24 cellular contexts compared by ENCODE assay signal in genomic region chr2:29112379-29112778, GRCh38. TPM values are rescaled to one million over a fixed set of nuclear protein-coding genes. Genes with fewer than 3 reads are reported as not detected.
DNase-seq lines count a peak whose midpoint lies in the region; ATAC-seq and TF ChIP-seq lines count a peak whose summit lies in the region.
"Had no signal": no experiment of that assay in that cellular context is flagged by ENCODE, and none has a peak within 500 bp of the region (broad histone marks: within the 10 kb centered on the region; RNA-seq: fewer than 3 reads in every experiment).

No MANE protein-coding gene starts in this region.

- CTCF ChIA-PET in Calu3 (lab: Charles Lee): no interaction called here
- CTCF ChIA-PET in PC-9 (lab: Charles Lee): interaction anchor here (0.6 kb wide), 1 partner anchor 51 kb away, joined by 3 read pairs; no protein-coding TSS in a partner anchor
- CTCF ChIA-PET in GM10248 (lab: Yijun Ruan, JAX): no interaction called here

- H3K9me3 Mint-ChIP-seq in Calu3 (ENCODE audit: low read depth, unreplicated experiment): no peaks in the 10 kb centered on the region
- H3K9me3 Mint-ChIP-seq in dendritic cell treated with granulocyte-macrophage colony-stimulating factor and Interleukin-4, amounts not matched to agents 40 ng/mL and 50 ng/mL, for 4 days: no peaks in the 10 kb centered on the region
- H3K9me3 Mint-ChIP-seq: CD4-positive, alpha-beta memory T cell had no signal

- H3K27ac Mint-ChIP-seq in Calu3 (ENCODE audit: unreplicated experiment): peak overlapping the region; percentile 100
- peak overlapping the region; percentile 93 for H3K27ac Mint-ChIP-seq in dendritic cell treated with granulocyte-macrophage colony-stimulating factor and Interleukin-4, amounts not matched to agents 40 ng/mL and 50 ng/mL, for 4 days

- no peaks in the 10 kb centered on the region for H3K27me3 ChIP-seq in PC-9 (ENCODE audit: insufficient read depth, low read depth)
- no peaks in the 10 kb centered on the region for H3K27me3 ChIP-seq in psoas muscle (ENCODE audit: insufficient read depth in 3 of 3, low read length in 2 of 3)
- H3K27me3 ChIP-seq in ascending aorta: no peaks in the 10 kb centered on the region
- H3K27me3 ChIP-seq: Peyer's patch had no signal

- H2AFZ ChIP-seq in PC-9: no peak overlapping the region

- no peaks in the 10 kb centered on the region for H3K9me2 ChIP-seq in PC-9 (ENCODE audit: insufficient read depth)

- H3K4me3 ChIP-seq in PC-9: no peak overlapping the region
- H3K4me3 ChIP-seq in psoas muscle: no peak overlapping the region
- H3K4me3 ChIP-seq in ascending aorta: no peak overlapping the region
- H3K4me3 ChIP-seq: Peyer's patch, SK-N-MC had no signal

- H3K4me1 ChIP-seq in PC-9 (replicated peaks; ENCODE audit: insufficient read depth) (peaks cover 79% of the 10 kb centered on the region), psoas muscle (peaks cover 28% of the 10 kb centered on the region), ascending aorta (peaks cover 0 to 8% of the 10 kb centered on the region in 2 donors)

- H4K20me1 ChIP-seq in PC-9 (ENCODE audit: insufficient read depth): no peaks in the 10 kb centered on the region

- peaks cover 56% of the 10 kb centered on the region for H3K4me1 Mint-ChIP-seq in Calu3 (ENCODE audit: low read depth, unreplicated experiment)
- H3K4me1 Mint-ChIP-seq in dendritic cell treated with granulocyte-macrophage colony-stimulating factor and Interleukin-4, amounts not matched to agents 40 ng/mL and 50 ng/mL, for 4 days (ENCODE audit: low read depth): peaks cover 40% of the 10 kb centered on the region

- peaks cover 50% of the 10 kb centered on the region for H3K36me3 Mint-ChIP-seq in Calu3 (ENCODE audit: insufficient read depth, unreplicated experiment)
- H3K36me3 Mint-ChIP-seq in dendritic cell treated with granulocyte-macrophage colony-stimulating factor and Interleukin-4, amounts not matched to agents 40 ng/mL and 50 ng/mL, for 4 days (ENCODE audit: low read depth): no peaks in the 10 kb centered on the region

- BruUV-seq in Calu3 (replicated peaks; lab: Mats Ljungman, UMichigan): no TSS peak
- BruUV-seq in PC-9 (replicated peaks; lab: Mats Ljungman, UMichigan): no TSS peak

- no peaks in the 10 kb centered on the region for H3K27me3 Mint-ChIP-seq in Calu3 (ENCODE audit: unreplicated experiment)
- H3K27me3 Mint-ChIP-seq in dendritic cell treated with granulocyte-macrophage colony-stimulating factor and Interleukin-4, amounts not matched to agents 40 ng/mL and 50 ng/mL, for 4 days: no peaks in the 10 kb centered on the region

- H3K27ac ChIP-seq in PC-9 (peak overlapping the region; percentile 97), psoas muscle (peak overlapping the region; percentile 92), ascending aorta (no peak overlapping the region)
- H3K27ac ChIP-seq: HL-60, Peyer's patch, SK-N-MC had no signal

- H3K79me2 ChIP-seq in PC-9 (ENCODE audit: low read depth): peaks cover 27% of the 10 kb centered on the region

- no peak overlapping the region for H3K4me3 Mint-ChIP-seq in Calu3 (ENCODE audit: low read depth, unreplicated experiment)
- H3K4me3 Mint-ChIP-seq in dendritic cell treated with granulocyte-macrophage colony-stimulating factor and Interleukin-4, amounts not matched to agents 40 ng/mL and 50 ng/mL, for 4 days: no peak overlapping the region
- H3K4me3 Mint-ChIP-seq: CD4-positive, alpha-beta memory T cell had no signal

- no peak for ATAC-seq in psoas muscle
- ATAC-seq in GM19452 (IDR thresholded peaks at IDR 0.05; ENCODE audit: unreplicated experiment): no peak

- H3K36me3 ChIP-seq in PC-9 (ENCODE audit: low read depth): no peaks in the 10 kb centered on the region
- no peaks in the 10 kb centered on the region for H3K36me3 ChIP-seq in psoas muscle (ENCODE audit: insufficient read depth in 1 of 2, low read depth in 1 of 2)
- no peaks in the 10 kb centered on the region for H3K36me3 ChIP-seq in ascending aorta
- H3K36me3 ChIP-seq: Peyer's patch had no signal

- H3F3A ChIP-seq in PC-9 (ENCODE audit: insufficient read depth, low read depth): peaks cover 57% of the 10 kb centered on the region

- DNase-seq in Calu3 (no peak), PC-9 (no peak), psoas muscle (no peak), GM03348 (ENCODE audit: low spot score) (no peak), ascending aorta (ENCODE audit: low spot score in 2 of 2) (no peak), GM10248 (ENCODE audit: extremely low spot score) (no peak)
- DNase-seq: AML-193; C1 segment of cervical spinal cord; CD4-positive, alpha-beta memory T cell; COR-L47; Karpas-422; NCI-H1105; NCI-H1436 treated with DMSO at 0.1 percent for 48 hours; NCI-H187 treated with DMSO at 0.1 percent for 48 hours; NCI-H2107; NCI-H524 treated with DMSO at 0.1 percent for 48 hours; NCI-H82; Peyer's patch; SIG-M5 had no signal

- H3K9me3 ChIP-seq in PC-9 (ENCODE audit: insufficient read depth, low read depth) (no peaks in the 10 kb centered on the region), psoas muscle (no peaks in the 10 kb centered on the region), ascending aorta (no peaks in the 10 kb centered on the region)
- H3K9me3 ChIP-seq: Peyer's patch had no signal

- POLR2A ChIA-PET in PC-9 (lab: Charles Lee; ENCODE audit: unreplicated experiment) (no interaction called here), GM10248 (lab: Yijun Ruan, JAX) (no interaction called here)

- intact Hi-C loops in Calu3 (cut with micrococcal nuclease; ENCODE audit: unreplicated experiment) (loop anchor here (5.0 to 10.0 kb wide), 3 partner anchors 55 to 158 kb away; no protein-coding TSS in a partner anchor), PC-9 (cut with micrococcal nuclease; ENCODE audit: unreplicated experiment) (loop anchor here (5.0 kb wide), 1 partner anchor 155 kb away; no protein-coding TSS in a partner anchor), psoas muscle (cut with DNase I) (loop anchor here (5.0 kb wide), 2 partner anchors 45 to 100 kb away; no protein-coding TSS in a partner anchor), ascending aorta (cut with DNase I) (loop anchor here (10.0 kb wide), 1 partner anchor 1032 kb away; the partner anchor contains the start of gene YPEL5)
- intact Hi-C loops in dendritic cell treated with granulocyte-macrophage colony-stimulating factor and Interleukin-4, amounts not matched to agents 40 ng/mL and 50 ng/mL, for 4 days (cut with micrococcal nuclease): no loop called here

- H3K4me2 ChIP-seq in PC-9: 0 out of 2 replicates have a peak overlapping the region, but pooled peaks have one; percentile 90

- TF ChIP-seq CTCF in Calu3 (IDR thresholded peaks at IDR 0.05; ENCODE audit: unreplicated experiment): no peak
- no peak for TF ChIP-seq CTCF in PC-9 (conservative IDR thresholded peaks at IDR 0.05)
- TF ChIP-seq CTCF in psoas muscle (IDR thresholded peaks at IDR 0.05): no peak
- TF ChIP-seq CTCF in ascending aorta (IDR thresholded peaks at IDR 0.05): no peak
- no peak for TF ChIP-seq CTCF in GM10248 (IDR thresholded peaks at IDR 0.05; ENCODE audit: control extremely low read depth, extremely low read depth, low read depth, missing control alignments)

RNA-seq across cellular contexts. Expression of gene CLIP4, which starts 2.8 kb away (rescaled TPM):
- 136 and 184 TPM in 2 replicates for total RNA-seq in Calu3 (2022)
- total RNA-seq in PC-9 (2021): 107 and 134 TPM in 2 replicates
- 100 to 1,000 TPM in 1 of 4 donors, 10 to 100 TPM in 3; 56.9 to 111 (median 78.1) TPM for total RNA-seq in psoas muscle
- 10 to 100 TPM; 26.7 to 89.2 (median 46.6) TPM for polyA plus RNA-seq in psoas muscle
- total RNA-seq in ascending aorta: 9.5 TPM

RNA-seq across cellular contexts. Expression of gene PCARE, which starts 38.1 kb away (rescaled TPM):
- total RNA-seq in Calu3 (2022) (not detected in 2 replicates), PC-9 (2021) (not detected in 2 replicates), psoas muscle (1 to 10 TPM in 1 of 4 donors, under 1 TPM in 3; 0.02 to 1.0 (median 0.53) TPM), ascending aorta (not detected)
- polyA plus RNA-seq in psoas muscle: under 1 TPM; 0.03 to 0.48 (median 0.09) TPM
- total RNA-seq: CD4-positive, alpha-beta memory T cell; H4; Peyer's patch had no signal
- polyA plus RNA-seq: CD4-positive, alpha-beta memory T cell had no signal

Comparison
In these comparisons a context has a peak if more than half of its experiments do, and no peak if none do; other contexts are left out.
1. H3K27ac ChIP-seq: peak in PC-9 (single experiment) and psoas muscle (single experiment); none in ascending aorta (0 of 2).